In genomic region chr11:102158151-102158734, GRCh38 we compare ENCODE assay signal across 2 cellular contexts.
TF ChIP-seq lines count a peak whose summit lies in the region.

No MANE protein-coding gene starts in this region.

TF ChIP-seq in IMR-90, 13 proteins besides CTCF, POLR2A, EP300 and RAD21:
- no peak for TF ChIP-seq ELK1 (IDR thresholded peaks at IDR 0.05; ENCODE audit: borderline replicate concordance, low read depth, low read length)
- TF ChIP-seq CEBPB (IDR thresholded peaks at IDR 0.05; ENCODE audit: low read depth, low read length), result 0 out of 2 replicates have a peak, but pooled peaks have one; percentile 6

TF ChIP-seq in WTC11, 78 proteins besides CTCF, POLR2A, EP300 and RAD21 (continued from another document):
- TF ChIP-seq MLX (CRISPR knock-in tag; IDR thresholded peaks at IDR 0.05), result no peak
- TF ChIP-seq PREB (CRISPR knock-in tag; IDR thresholded peaks at IDR 0.05; ENCODE audit: borderline replicate concordance), result no peak
- no peak for TF ChIP-seq GABPB1 (CRISPR knock-in tag; IDR thresholded peaks at IDR 0.05)
- TF ChIP-seq NR2C2 (CRISPR knock-in tag; IDR thresholded peaks at IDR 0.05), result no peak
- TF ChIP-seq CREM (CRISPR knock-in tag; IDR thresholded peaks at IDR 0.05), result no peak
- TF ChIP-seq KAT7 (CRISPR knock-in tag; IDR thresholded peaks at IDR 0.05; ENCODE audit: borderline replicate concordance), result no peak
- no peak for TF ChIP-seq AR (CRISPR knock-in tag; IDR thresholded peaks at IDR 0.05)
- no peak for TF ChIP-seq NFATC4 (CRISPR knock-in tag; IDR thresholded peaks at IDR 0.05)
- no peak for TF ChIP-seq ZNF281 (CRISPR knock-in tag; IDR thresholded peaks at IDR 0.05)
- TF ChIP-seq ZNF232 (CRISPR knock-in tag; IDR thresholded peaks at IDR 0.05), result no peak
- TF ChIP-seq NFE2L1 (CRISPR knock-in tag; IDR thresholded peaks at IDR 0.05), result no peak
- no peak for TF ChIP-seq ZNF219 (CRISPR knock-in tag; IDR thresholded peaks at IDR 0.05; ENCODE audit: borderline replicate concordance)
- TF ChIP-seq HMGA2 (CRISPR knock-in tag; IDR thresholded peaks at IDR 0.05), result no peak
- no peak for TF ChIP-seq NFYB (CRISPR knock-in tag; conservative IDR thresholded peaks at IDR 0.05; ENCODE audit: low read depth)
- TF ChIP-seq GTF2I (CRISPR knock-in tag; conservative IDR thresholded peaks at IDR 0.05), result no peak
- no peak for TF ChIP-seq ARID4B (CRISPR knock-in tag; IDR thresholded peaks at IDR 0.05; ENCODE audit: borderline replicate concordance)
- TF ChIP-seq ERG (CRISPR knock-in tag; IDR thresholded peaks at IDR 0.05), result no peak
